21 cellular contexts compared by ENCODE assay signal in genomic region chr6:34457392-34457746, GRCh38. TPM values are rescaled to one million over a fixed set of nuclear protein-coding genes. Genes with fewer than 3 reads are reported as not detected.
"Had no signal": no experiment of that assay in that cellular context is flagged by ENCODE, and none has a peak within 500 bp of the region (broad histone marks: within the 10 kb centered on the region; RNA-seq: fewer than 3 reads in every experiment).

No MANE protein-coding gene starts in this region.

- H3K4me1 Mint-ChIP-seq: activated naive CD8-positive, alpha-beta T cell treated with anti-CD3 and anti-CD28 coated beads, Interleukin-2, amount 50 U/mL, for 24 hours; stimulated activated effector memory CD8-positive, alpha-beta T cell treated with anti-CD3 and anti-CD28 coated beads, Interleukin-12 subunit alpha, Interleukin-12 subunit beta, amount 100 ng/mL, for 72 hours; T-helper 17 cell had no signal

- H3K27me3 ChIP-seq: left lung had no signal

- H3K9me3 ChIP-seq: left lung had no signal

- H3K9me3 Mint-ChIP-seq: activated naive CD4-positive, alpha-beta T cell treated with anti-CD3 and anti-CD28 coated beads for 36 hours; activated naive CD8-positive, alpha-beta T cell treated with anti-CD3 and anti-CD28 coated beads, Interleukin-2, amount 50 U/mL, for 24 hours; activated T-helper 2 cell treated with anti-CD3 and anti-CD28 coated beads, Interferon-gamma antibody, Interleukin-2, Interleukin-4, amounts not matched to agents 10 μg/mL and 5 μg/mL and 100 μg/mL, durations not matched to agents 14 hours and 24 hours and 36 hours; nephron; stimulated activated effector memory CD8-positive, alpha-beta T cell treated with anti-CD3 and anti-CD28 coated beads, Interleukin-12 subunit alpha, Interleukin-12 subunit beta, amount 100 ng/mL, for 72 hours had no signal

- H3K27me3 Mint-ChIP-seq: activated naive CD8-positive, alpha-beta T cell treated with anti-CD3 and anti-CD28 coated beads, Interleukin-2, amount 50 U/mL, for 24 hours; T-helper 17 cell had no signal

- FAIRE-seq: endothelial cell of umbilical vein, keratinocyte had no signal

- DNase-seq: activated CD4-positive, alpha-beta T cell treated with anti-CD3 and anti-CD28 coated beads for 1 hour; activated CD4-positive, alpha-beta T cell treated with anti-CD3 and anti-CD28 coated beads, Interleukin-2, amount 50 U/mL, for 48 hours; activated naive CD4-positive, alpha-beta T cell treated with anti-CD3 and anti-CD28 coated beads for 36 hours; activated naive CD8-positive, alpha-beta T cell treated with anti-CD3 and anti-CD28 coated beads, Interleukin-2, amount 50 U/mL, for 24 hours; aorta; cortex of kidney; effector CD8-positive, alpha-beta T cell; foreskin fibroblast; hippocampal formation; left lung; mesendoderm; stimulated activated CD4-positive, alpha-beta T cell treated with anti-CD3 and anti-CD28 coated beads, Interleukin-12 subunit alpha, Interleukin-12 subunit beta, amount 100 ng/mL, for 4 hours; stimulated activated CD4-positive, alpha-beta T cell treated with anti-CD3 and anti-CD28 coated beads, Interleukin-2, amount 100 ng/mL, for 24 hours; T-helper 17 cell had no signal

- H3K4me1 ChIP-seq: left lung had no signal

- ATAC-seq: activated naive CD8-positive, alpha-beta T cell treated with anti-CD3 and anti-CD28 coated beads, Interleukin-2, amount 50 U/mL, for 24 hours; left lung; T-helper 17 cell had no signal

- H3K27ac ChIP-seq: left lung, VCaP had no signal

- H3K4me3 ChIP-seq: left lung had no signal

- H3K36me3 ChIP-seq: left lung had no signal

- H3K4me3 Mint-ChIP-seq: activated naive CD4-positive, alpha-beta T cell treated with anti-CD3 and anti-CD28 coated beads for 36 hours; activated naive CD8-positive, alpha-beta T cell treated with anti-CD3 and anti-CD28 coated beads, Interleukin-2, amount 50 U/mL, for 24 hours; nephron; stimulated activated effector memory CD8-positive, alpha-beta T cell treated with anti-CD3 and anti-CD28 coated beads, Interleukin-12 subunit alpha, Interleukin-12 subunit beta, amount 100 ng/mL, for 72 hours; T-helper 17 cell had no signal

- H3K36me3 Mint-ChIP-seq: stimulated activated effector memory CD8-positive, alpha-beta T cell treated with anti-CD3 and anti-CD28 coated beads, Interleukin-12 subunit alpha, Interleukin-12 subunit beta, amount 100 ng/mL, for 72 hours had no signal

- H3K27ac Mint-ChIP-seq: activated naive CD4-positive, alpha-beta T cell treated with anti-CD3 and anti-CD28 coated beads for 36 hours; activated naive CD8-positive, alpha-beta T cell treated with anti-CD3 and anti-CD28 coated beads, Interleukin-2, amount 50 U/mL, for 24 hours; activated T-helper 2 cell treated with anti-CD3 and anti-CD28 coated beads, Interferon-gamma antibody, Interleukin-2, Interleukin-4, amounts not matched to agents 10 μg/mL and 5 μg/mL and 100 μg/mL, durations not matched to agents 14 hours and 24 hours and 36 hours; nephron; stimulated activated effector memory CD8-positive, alpha-beta T cell treated with anti-CD3 and anti-CD28 coated beads, Interleukin-12 subunit alpha, Interleukin-12 subunit beta, amount 100 ng/mL, for 72 hours; T-helper 17 cell had no signal

RNA-seq across cellular contexts. Expression of gene PACSIN1, which starts 8.5 kb away (rescaled TPM):
- total RNA-seq: activated T-helper 2 cell treated with anti-CD3 and anti-CD28 coated beads, Interferon-gamma antibody, Interleukin-2, Interleukin-4, amounts not matched to agents 10 μg/mL and 5 μg/mL and 100 μg/mL, durations not matched to agents 14 hours and 24 hours and 36 hours; endothelial cell of umbilical vein; omental fat pad had no signal
- polyA plus RNA-seq: keratinocyte had no signal
